In the genomic region with DNA sequence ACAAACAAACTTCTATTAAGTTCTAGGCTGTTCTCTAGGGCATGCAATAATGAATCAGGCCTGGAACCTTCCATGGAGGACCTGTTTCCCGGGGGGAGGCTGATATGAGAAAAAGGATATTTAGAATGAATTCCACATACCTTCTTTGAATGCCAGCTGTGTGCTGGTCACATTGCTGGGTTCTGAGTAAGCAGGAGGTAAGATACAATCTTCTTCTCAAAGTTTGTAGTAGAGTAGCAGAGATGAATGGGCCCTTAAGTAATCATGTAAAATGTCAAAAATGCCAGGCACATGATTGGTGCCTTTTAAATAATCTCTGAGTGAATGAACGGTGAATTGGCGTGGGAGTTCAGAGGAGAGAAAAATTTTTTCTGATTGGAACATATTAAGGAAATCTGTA, we compare ENCODE assay signal across 12 cellular contexts. TPM values are rescaled to one million over a fixed set of nuclear protein-coding genes. Genes with fewer than 3 reads are reported as not detected.
DNase-seq lines count a peak whose midpoint lies in the region; ATAC-seq, FAIRE-seq and TF ChIP-seq lines count a peak whose summit lies in the region.
"Had no signal": no experiment of that assay in that cellular context is flagged by ENCODE, and none has a peak within 500 bp of the region (broad histone marks: within the 10 kb centered on the region; RNA-seq: fewer than 3 reads in every experiment).

No MANE protein-coding gene starts in this region.

- no peak overlapping the region for H3K4me3 Mint-ChIP-seq in CD8-positive, alpha-beta memory T cell

- TF ChIP-seq CTCF in Panc1 (IDR thresholded peaks at IDR 0.05) (no peak), omental fat pad (IDR thresholded peaks at IDR 0.05) (no peak), D721Med (IDR thresholded peaks at IDR 0.05; ENCODE audit: insufficient read depth, missing control alignments) (no peak)

- no peaks in the 10 kb centered on the region for H3K9me3 ChIP-seq in Panc1 (ENCODE audit: control insufficient read depth, insufficient read depth, low read depth, low read length)
- H3K9me3 ChIP-seq in CD8-positive, alpha-beta memory T cell (ENCODE audit: low read length) = no peaks in the 10 kb centered on the region

- no TSS peak for BruUV-seq in Panc1 (replicated peaks; lab: Mats Ljungman, UMichigan)

- peaks cover 4% of the 10 kb centered on the region; the same call in 1 of the 2 replicates for H3K4me1 ChIP-seq in Panc1 (ENCODE audit: control insufficient read depth, insufficient read depth, low read length)
- H3K4me1 ChIP-seq in CD8-positive, alpha-beta memory T cell (ENCODE audit: insufficient read depth, low read length) = no peaks in the 10 kb centered on the region

- no peaks in the 10 kb centered on the region for H3K36me3 Mint-ChIP-seq in CD8-positive, alpha-beta memory T cell

- H3K4me3 ChIP-seq in Panc1 (ENCODE audit: low read depth in 2 of 2, low read length in 2 of 2) = no peak overlapping the region
- no peak overlapping the region for H3K4me3 ChIP-seq in CD8-positive, alpha-beta memory T cell (ENCODE audit: low read length)

- peak overlapping the region; percentile 75 for H3K27ac ChIP-seq in Panc1 (ENCODE audit: low read length)
- H3K27ac ChIP-seq in CD8-positive, alpha-beta memory T cell (ENCODE audit: low read depth, low read length) = no peak overlapping the region
- H3K27ac ChIP-seq: KMS-11 had no signal

- no peaks in the 10 kb centered on the region for H3K4me1 Mint-ChIP-seq in CD8-positive, alpha-beta memory T cell

- no peaks in the 10 kb centered on the region for H3K27me3 ChIP-seq in Panc1 (ENCODE audit: control insufficient read depth, insufficient read depth, low read length)
- H3K27me3 ChIP-seq in CD8-positive, alpha-beta memory T cell (ENCODE audit: insufficient read depth, low read length, poor library complexity, severe bottlenecking) = no peaks in the 10 kb centered on the region

- no peaks in the 10 kb centered on the region for H3K36me3 ChIP-seq in Panc1 (ENCODE audit: control insufficient read depth, insufficient read depth, low read length)
- H3K36me3 ChIP-seq in CD8-positive, alpha-beta memory T cell (ENCODE audit: insufficient read depth, low read length) = no peaks in the 10 kb centered on the region

- CTCF ChIA-PET in Panc1 (lab: Charles Lee) = no interaction called here
- CTCF ChIA-PET in CD8-positive, alpha-beta memory T cell (lab: Charles Lee) = no interaction called here

- intact Hi-C loops in Panc1 (cut with micrococcal nuclease; ENCODE audit: unreplicated experiment) = no loop called here

- H3K9me3 Mint-ChIP-seq in CD8-positive, alpha-beta memory T cell = no peaks in the 10 kb centered on the region

- ATAC-seq in Panc1 = peak; percentile 91
- peak; percentile 67 for ATAC-seq in omental fat pad (ENCODE audit: low FRiP score)
- ATAC-seq: right cardiac atrium had no signal

- in situ Hi-C loops in Panc1 (cut with HindIII; ENCODE audit: low pct_unique_long_range_greater_than_20kb, low sequenced_read_pairs) = no loop called here

- POLR2A ChIA-PET in Panc1 (lab: Charles Lee) = no interaction called here
- POLR2A ChIA-PET in CD8-positive, alpha-beta memory T cell (lab: Charles Lee) = no interaction called here

- no peaks in the 10 kb centered on the region for H3K27me3 Mint-ChIP-seq in CD8-positive, alpha-beta memory T cell

- no peak for FAIRE-seq in D721Med (lab: Jason Lieb, UNC)

- DNase-seq in EL (peak; percentile 93), Panc1 (ENCODE audit: low read depth, low spot score) (no peak), dedifferentiated amniotic fluid mesenchymal stem cell (ENCODE audit: extremely low spot score) (peak; percentile 51), omental fat pad (ENCODE audit: low spot score) (no peak), LoVo (ENCODE audit: low spot score) (no peak), cerebellar nuclear complex (lab: John Stamatoyannopoulos, UW) (no peak), D721Med (ENCODE audit: insufficient read length, low spot score) (no peak)
- no peak for DNase-seq in CD8-positive, alpha-beta memory T cell
- DNase-seq: NCI-H2029 treated with DMSO at 0.1 percent for 48 hours, right cardiac atrium, T1000 had no signal

- peak overlapping the region in 1 of 8 donors; percentile 3 for H3K27ac Mint-ChIP-seq in CD8-positive, alpha-beta memory T cell

RNA-seq across cellular contexts. Expression of a gene that starts 47.4 kb away (rescaled TPM):
- total RNA-seq in Panc1 (2021; ENCODE audit: unreplicated experiment) (113 TPM), omental fat pad (100 to 1,000 TPM in 1 of 4 donors, 10 to 100 TPM in 3; 72.0 to 200 (median 73.4) TPM)
- 205 TPM for polyA plus RNA-seq in Panc1 (2012; ENCODE audit: insufficient read length)
- not detected for total RNA-seq in CD8-positive, alpha-beta memory T cell
- not detected for polyA plus RNA-seq in CD8-positive, alpha-beta memory T cell

Comparison
In these comparisons a context has a peak if more than half of its experiments do, and no peak if none do; other contexts are left out.
1. DNase-seq: peak in EL (single experiment) and dedifferentiated amniotic fluid mesenchymal stem cell (single experiment); none in Panc1 (single experiment), omental fat pad (single experiment), CD8-positive, alpha-beta memory T cell (0 of 5), LoVo (single experiment), cerebellar nuclear complex (0 of 2) and D721Med (single experiment).
2. RNA of a gene that starts 47.4 kb away (total RNA-seq): 113 TPM in Panc1 (single experiment) and 72.0 to 200 TPM in omental fat pad; not detected in CD8-positive, alpha-beta memory T cell; every median in the first group is over 10 times any median in the second.